ENCODE assay signal across 30 cellular contexts in the genomic region with DNA sequence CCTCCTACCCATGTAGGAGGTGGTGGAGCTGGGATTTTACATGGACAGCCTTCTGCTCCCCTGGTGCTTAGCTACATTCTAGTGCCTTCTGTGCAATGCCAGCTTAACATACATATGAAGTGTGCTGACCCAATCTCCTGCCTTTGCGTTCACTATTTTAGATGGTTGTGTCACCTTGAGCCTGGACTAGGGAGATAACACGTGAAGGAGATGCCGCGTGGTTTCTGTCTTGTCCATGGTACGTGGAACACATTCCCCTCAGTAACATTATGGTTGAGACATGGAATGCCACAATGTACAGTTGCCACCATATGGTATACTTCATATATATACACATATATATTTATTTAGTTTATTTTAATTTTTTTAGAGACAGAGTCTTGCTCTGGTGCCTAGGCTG.
"Had no signal": no experiment of that assay in that cellular context is flagged by ENCODE, and none has a peak within 500 bp of the region (broad histone marks: within the 10 kb centered on the region; RNA-seq: fewer than 3 reads in every experiment).

No MANE protein-coding gene starts in this region.

- ATAC-seq: activated CD4-positive, CD25-positive, alpha-beta regulatory T cell treated with anti-CD3 and anti-CD28 coated beads, Interleukin-2, amount 50 U/mL, for 24 hours; activated CD8-positive, alpha-beta T cell treated with anti-CD3 and anti-CD28 coated beads for 36 hours; activated T-cell treated with anti-CD3 and anti-CD28 coated beads, Interleukin-2, amount 50 U/mL, for 4 hours; activated T-helper 17 cell treated with anti-CD3 and anti-CD28 coated beads, Interleukin-2, amount 50 U/mL, for 72 hours; effector memory CD8-positive, alpha-beta T cell; heart left ventricle had no signal

- H3K4me3 Mint-ChIP-seq: activated B cell treated with CpG ODN at 0.5 μM for 24 hours; activated CD8-positive, alpha-beta T cell treated with anti-CD3 and anti-CD28 coated beads for 36 hours; activated naive CD8-positive, alpha-beta T cell; activated T-cell treated with anti-CD3 and anti-CD28 coated beads, Interleukin-2, amount 50 U/mL, for 4 hours; activated T-helper 17 cell treated with anti-CD3 and anti-CD28 coated beads, Interleukin-2, amount 50 U/mL, for 72 hours; effector memory CD8-positive, alpha-beta T cell; T-helper 1 cell treated with Interleukin-12 subunit alpha and Interleukin-12 subunit beta and Interleukin-4 antibody, amounts not matched to agents 30 μg/mL and 1 μg/mL, for 36 hours had no signal

- DNase-seq: activated B cell treated with CpG ODN at 0.5 μM for 24 hours; activated CD4-positive, alpha-beta T cell treated with anti-CD3 and anti-CD28 coated beads for 48 hours; activated CD4-positive, alpha-beta T cell treated with anti-CD3 and anti-CD28 coated beads, Interleukin-2, amount 50 U/mL, for 1 hour; activated CD4-positive, alpha-beta T cell treated with anti-CD3 and anti-CD28 coated beads, Interleukin-2, amount 50 U/mL, for 48 hours; activated CD8-positive, alpha-beta memory T cell treated with anti-CD3 and anti-CD28 coated beads for 24 hours; activated CD8-positive, alpha-beta T cell treated with anti-CD3 and anti-CD28 coated beads for 36 hours; activated effector memory CD4-positive, alpha-beta T cell treated with Interleukin-2 at 50 U/mL for 16 hours; activated gamma-delta T cell treated with Interleukin-2 at 50 U/mL for 16 hours; activated naive CD4-positive, alpha-beta T cell treated with anti-CD3 and anti-CD28 coated beads, Interleukin-2, amount 50 U/mL, for 16 hours; activated naive CD4-positive, alpha-beta T cell treated with Interleukin-2 at 50 U/mL for 16 hours; activated T-cell treated with anti-CD3 and anti-CD28 coated beads, Interleukin-2, amount 50 U/mL, for 4 hours; amniotic stem cell; anterior cingulate cortex; brain microvascular endothelial cell; central memory CD4-positive, alpha-beta T cell; cerebellar nuclear complex; colonic mucosa; dermis blood vessel endothelial cell; effector CD4-positive, alpha-beta T cell; effector memory CD8-positive, alpha-beta T cell; foreskin fibroblast; glutamatergic neuron; heart left ventricle; T1000; WERI-Rb-1 had no signal

- H3K27me3 Mint-ChIP-seq: activated B cell treated with CpG ODN at 0.5 μM for 24 hours; activated CD8-positive, alpha-beta T cell treated with anti-CD3 and anti-CD28 coated beads for 36 hours; activated naive CD8-positive, alpha-beta T cell; activated T-helper 17 cell treated with anti-CD3 and anti-CD28 coated beads, Interleukin-2, amount 50 U/mL, for 72 hours; effector memory CD8-positive, alpha-beta T cell had no signal

- H3K9me3 ChIP-seq: colonic mucosa, heart left ventricle had no signal

- H3K36me3 ChIP-seq: brain microvascular endothelial cell, colonic mucosa, heart left ventricle, WERI-Rb-1 had no signal

- FAIRE-seq: frontal cortex had no signal

- H3K27ac ChIP-seq: brain microvascular endothelial cell, colonic mucosa, WERI-Rb-1 had no signal

- H3K4me1 ChIP-seq: colonic mucosa had no signal

- H3K27me3 ChIP-seq: brain microvascular endothelial cell, colonic mucosa, heart left ventricle had no signal

- H3K4me3 ChIP-seq: colonic mucosa, heart left ventricle had no signal

- H3K9me3 Mint-ChIP-seq: activated B cell treated with CpG ODN at 0.5 μM for 24 hours; activated CD8-positive, alpha-beta T cell treated with anti-CD3 and anti-CD28 coated beads for 36 hours; activated T-cell treated with anti-CD3 and anti-CD28 coated beads, Interleukin-2, amount 50 U/mL, for 4 hours; activated T-helper 17 cell treated with anti-CD3 and anti-CD28 coated beads, Interleukin-2, amount 50 U/mL, for 72 hours; effector memory CD8-positive, alpha-beta T cell; T-helper 1 cell treated with Interleukin-12 subunit alpha and Interleukin-12 subunit beta and Interleukin-4 antibody, amounts not matched to agents 30 μg/mL and 1 μg/mL, for 36 hours had no signal

- H3K27ac Mint-ChIP-seq: activated B cell treated with CpG ODN at 0.5 μM for 24 hours; activated CD8-positive, alpha-beta T cell treated with anti-CD3 and anti-CD28 coated beads for 36 hours; activated naive CD8-positive, alpha-beta T cell; activated T-helper 17 cell treated with anti-CD3 and anti-CD28 coated beads, Interleukin-2, amount 50 U/mL, for 72 hours; effector memory CD8-positive, alpha-beta T cell; T-helper 1 cell treated with Interleukin-12 subunit alpha and Interleukin-12 subunit beta and Interleukin-4 antibody, amounts not matched to agents 30 μg/mL and 1 μg/mL, for 36 hours had no signal
